20 cellular contexts compared by ENCODE assay signal in the genomic region with DNA sequence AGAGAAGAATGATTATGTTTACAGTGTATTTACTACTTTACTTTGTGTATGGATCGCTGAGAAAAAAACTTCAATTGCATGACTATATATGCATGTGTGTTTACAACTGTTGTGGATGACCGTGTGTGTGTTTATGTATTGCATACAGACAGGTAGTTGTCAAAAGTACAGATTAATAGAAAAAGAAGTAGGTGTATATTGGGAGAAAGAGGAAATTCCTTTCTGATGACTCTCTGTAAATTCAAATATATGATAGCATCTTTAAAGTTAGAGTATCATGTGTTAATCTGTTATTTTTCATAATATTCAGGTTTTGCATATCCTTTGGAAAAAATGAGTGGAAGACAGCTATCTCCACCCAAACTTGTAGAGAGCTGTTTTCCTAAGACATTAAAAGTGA.
DNase-seq lines count a peak whose midpoint lies in the region; ATAC-seq and TF ChIP-seq lines count a peak whose summit lies in the region.
"Had no signal": no experiment of that assay in that cellular context is flagged by ENCODE, and none has a peak within 500 bp of the region (broad histone marks: within the 10 kb centered on the region; RNA-seq: fewer than 3 reads in every experiment).

No MANE protein-coding gene starts in this region.

- intact Hi-C loops in A673 (cut with micrococcal nuclease; ENCODE audit: unreplicated experiment) = loop anchor here (1.0 to 5.0 kb wide), 4 partner anchors 56 to 332 kb away; partner anchors contain the start of gene AHR
- intact Hi-C loops in lower lobe of right lung (cut with DNase I) = no loop called here
- intact Hi-C loops in prostate gland (cut with DNase I) = no loop called here

- H3K4me3 Mint-ChIP-seq in HFFc6 = peak overlapping the region; percentile 80
- H3K4me3 Mint-ChIP-seq: activated naive CD4-positive, alpha-beta T cell treated with anti-CD3 and anti-CD28 coated beads, Interleukin-2, amount 50 U/mL, for 24 hours; CD4-positive, alpha-beta T cell had no signal

- no peaks in the 10 kb centered on the region for H3K36me3 ChIP-seq in A673 (ENCODE audit: insufficient read depth, low read length, poor library complexity, severe bottlenecking)
- H3K36me3 ChIP-seq in adipocyte (ENCODE audit: control insufficient read depth, insufficient read depth, low read length, severe bottlenecking) = no peaks in the 10 kb centered on the region
- H3K36me3 ChIP-seq in lower lobe of right lung = no peaks in the 10 kb centered on the region
- H3K36me3 ChIP-seq in prostate gland = no peaks in the 10 kb centered on the region
- H3K36me3 ChIP-seq: right atrium auricular region, suprapubic skin had no signal

- 80% methylated on average over 2 of the region's 2 CpGs for WGBS in prostate gland

- H3K27me3 ChIP-seq in A673 (replicated peaks; ENCODE audit: insufficient read depth, low read depth, low read length, poor library complexity) (no peaks in the 10 kb centered on the region), adipocyte (replicated peaks; ENCODE audit: control insufficient read depth, insufficient read depth, low read length) (no peaks in the 10 kb centered on the region), lower lobe of right lung (ENCODE audit: low read depth) (no peaks in the 10 kb centered on the region), prostate gland (replicated peaks; ENCODE audit: insufficient read depth) (no peaks in the 10 kb centered on the region)
- H3K27me3 ChIP-seq: right atrium auricular region, suprapubic skin had no signal

- H3K4me1 Mint-ChIP-seq in HFFc6 (ENCODE audit: low read depth) = peaks cover 78% of the 10 kb centered on the region

- H3K27ac ChIP-seq in A673 (ENCODE audit: low read depth, low read length, poor library complexity, severe bottlenecking) (peak overlapping the region; percentile 96), lower lobe of right lung (peak overlapping the region; percentile 64), prostate gland (no peak overlapping the region), substantia nigra (ENCODE audit: low read depth, low read length, poor library complexity, severe bottlenecking) (no peak overlapping the region)
- H3K27ac ChIP-seq: suprapubic skin had no signal

- in situ Hi-C loops in GM13976 (cut with MboI; ENCODE audit: low sequenced_read_pairs, unreplicated experiment) = no loop called here

- peak overlapping the region; percentile 16 for H3K9ac ChIP-seq in adipocyte (ENCODE audit: low read length)

- H3K27me3 Mint-ChIP-seq in HFFc6 (ENCODE audit: insufficient read depth) = no peaks in the 10 kb centered on the region

- CTCF ChIA-PET in A673 (lab: Charles Lee) = interaction anchor here (0.7 kb wide), 1 partner anchor 59 kb away, joined by 4 read pairs; no protein-coding TSS in a partner anchor

- DNase-seq in A673 (ENCODE audit: low spot score) (no peak), HFFc6 (no peak), adipocyte (ENCODE audit: low read depth) (peak; percentile 31), lower lobe of right lung (no peak), prostate gland (ENCODE audit: low spot score) (no peak), substantia nigra (lab: John Stamatoyannopoulos, UW) (no peak), pons (ENCODE audit: low spot score) (no peak), GM13976 (ENCODE audit: low spot score) (no peak)
- DNase-seq: activated CD8-positive, alpha-beta memory T cell treated with anti-CD3 and anti-CD28 coated beads for 24 hours; activated T-cell treated with anti-CD3 and anti-CD28 coated beads, Interleukin-2, amount 50 U/mL, for 72 hours; CD4-positive, alpha-beta T cell; effector CD8-positive, alpha-beta T cell; glutamatergic neuron; H7; NCI-H1105; NCI-H2081; T1000 had no signal

- H3K4me3 ChIP-seq in A673 (ENCODE audit: low read depth, low read length, poor library complexity, severe bottlenecking) (peak overlapping the region; percentile 8), adipocyte (ENCODE audit: low read length) (no peak overlapping the region), lower lobe of right lung (no peak overlapping the region), prostate gland (no peak overlapping the region)
- H3K4me3 ChIP-seq: right atrium auricular region, suprapubic skin had no signal

- BruUV-seq in A673 (replicated peaks; lab: Mats Ljungman, UMichigan) = no TSS peak

- H3K9me3 ChIP-seq in A673 (ENCODE audit: low read depth, low read length, poor library complexity, severe bottlenecking) (no peaks in the 10 kb centered on the region), adipocyte (ENCODE audit: control insufficient read depth, low read length) (no peaks in the 10 kb centered on the region), lower lobe of right lung (no peaks in the 10 kb centered on the region), prostate gland (no peaks in the 10 kb centered on the region)
- H3K9me3 ChIP-seq: right atrium auricular region, suprapubic skin had no signal

- ATAC-seq in lower lobe of right lung = no peak

- H3K4me1 ChIP-seq in A673 (ENCODE audit: insufficient read depth, low read length, poor library complexity, severe bottlenecking) = peaks cover 73% of the 10 kb centered on the region
- peaks cover 42% of the 10 kb centered on the region for H3K4me1 ChIP-seq in adipocyte (ENCODE audit: control insufficient read depth, insufficient read depth, low read length)
- peaks cover 58% of the 10 kb centered on the region for H3K4me1 ChIP-seq in lower lobe of right lung
- no peaks in the 10 kb centered on the region for H3K4me1 ChIP-seq in prostate gland (replicated peaks)

- TF ChIP-seq CTCF in A673 (conservative IDR thresholded peaks at IDR 0.05; ENCODE audit: low read depth, low read length) (no peak), HFFc6 (IDR thresholded peaks at IDR 0.05) (no peak), lower lobe of right lung (IDR thresholded peaks at IDR 0.05) (no peak), prostate gland (IDR thresholded peaks at IDR 0.05) (no peak), GM13976 (IDR thresholded peaks at IDR 0.05; ENCODE audit: borderline replicate concordance, control extremely low read depth, extremely low read depth, insufficient read depth, missing control alignments) (no peak)

- no peaks in the 10 kb centered on the region for H3K9me3 Mint-ChIP-seq in HFFc6
- H3K9me3 Mint-ChIP-seq: activated naive CD4-positive, alpha-beta T cell treated with anti-CD3 and anti-CD28 coated beads, Interleukin-2, amount 50 U/mL, for 24 hours; activated T-cell treated with anti-CD3 and anti-CD28 coated beads, Interleukin-2, amount 50 U/mL, for 72 hours; CD4-positive, alpha-beta T cell had no signal

- TF ChIP-seq POLR2A in prostate gland (IDR thresholded peaks at IDR 0.05) = no peak

- peak overlapping the region; percentile 96 for H3K27ac Mint-ChIP-seq in HFFc6
- H3K27ac Mint-ChIP-seq: activated naive CD4-positive, alpha-beta T cell treated with anti-CD3 and anti-CD28 coated beads, Interleukin-2, amount 50 U/mL, for 24 hours; CD4-positive, alpha-beta T cell had no signal

- no peaks in the 10 kb centered on the region for H3K36me3 Mint-ChIP-seq in HFFc6 (ENCODE audit: low read depth)
- H3K36me3 Mint-ChIP-seq: activated naive CD4-positive, alpha-beta T cell treated with anti-CD3 and anti-CD28 coated beads, Interleukin-2, amount 50 U/mL, for 24 hours had no signal

- POLR2A ChIA-PET in A673 (lab: Charles Lee; ENCODE audit: low non-redundant PET) = no interaction called here

Comparison
In these comparisons a context has a peak if more than half of its experiments do, and no peak if none do; other contexts are left out.
1. H3K27ac ChIP-seq: peak in A673 (single experiment) and lower lobe of right lung (single experiment); none in prostate gland (0 of 2) and substantia nigra (single experiment).